Comparison of ENCODE assay signal across 28 cellular contexts in the genomic region with DNA sequence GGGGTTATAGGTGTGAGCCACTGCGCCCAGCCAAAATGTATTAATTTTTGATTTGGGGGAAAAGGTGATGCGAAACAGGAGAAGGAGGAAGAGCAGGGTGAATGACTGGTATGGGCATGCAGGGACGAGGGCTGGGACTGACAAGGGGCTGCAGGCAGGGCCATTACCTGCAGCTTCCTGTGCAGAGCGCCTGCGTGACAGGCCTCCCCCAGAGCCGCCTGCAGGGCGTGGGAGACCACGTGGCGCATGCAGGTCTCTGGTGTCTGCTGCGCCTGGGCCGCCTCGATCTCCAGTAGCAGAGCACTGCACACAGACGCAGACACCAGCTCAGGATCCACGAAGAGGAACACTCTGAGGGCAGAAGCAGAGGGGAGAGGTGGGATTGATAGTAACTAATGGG. TPM values are rescaled to one million over a fixed set of nuclear protein-coding genes. Genes with fewer than 3 reads are reported as not detected.
"Had no signal": no experiment of that assay in that cellular context is flagged by ENCODE, and none has a peak within 500 bp of the region (broad histone marks: within the 10 kb centered on the region; RNA-seq: fewer than 3 reads in every experiment).

No MANE protein-coding gene starts in this region.

- H3K27me3 Mint-ChIP-seq: activated B cell treated with CpG ODN at 0.5 μM for 24 hours; activated CD4-positive, alpha-beta T cell treated with anti-CD3 and anti-CD28 coated beads, Interleukin-2, amount 10 ng/mL, durations not matched to agents 24 days and 14 days; activated naive CD4-positive, alpha-beta T cell treated with anti-CD3 and anti-CD28 coated beads, Interleukin-2, amount 50 U/mL, for 24 hours had no signal

- H3K4me3 Mint-ChIP-seq: activated B cell treated with CpG ODN at 0.5 μM for 24 hours; activated CD4-positive, alpha-beta T cell treated with anti-CD3 and anti-CD28 coated beads, Interleukin-2, amount 10 ng/mL, durations not matched to agents 24 days and 14 days; activated naive CD4-positive, alpha-beta T cell treated with anti-CD3 and anti-CD28 coated beads, Interleukin-2, amount 50 U/mL, for 24 hours; T-helper 2 cell treated with Interferon-gamma antibody and Interleukin-4, amounts not matched to agents 5 μg/mL and 100 μg/mL, for 36 hours had no signal

- H3K36me3 Mint-ChIP-seq: activated naive CD4-positive, alpha-beta T cell treated with anti-CD3 and anti-CD28 coated beads, Interleukin-2, amount 50 U/mL, for 24 hours had no signal

- H3K4me3 ChIP-seq: breast epithelium, MG63, SJSA1 had no signal

- H3K27ac Mint-ChIP-seq: activated B cell treated with CpG ODN at 0.5 μM for 24 hours; activated CD4-positive, alpha-beta T cell treated with anti-CD3 and anti-CD28 coated beads, Interleukin-2, amount 10 ng/mL, durations not matched to agents 24 days and 14 days; activated naive CD4-positive, alpha-beta T cell treated with anti-CD3 and anti-CD28 coated beads, Interleukin-2, amount 50 U/mL, for 24 hours; T-helper 2 cell treated with Interferon-gamma antibody and Interleukin-4, amounts not matched to agents 5 μg/mL and 100 μg/mL, for 36 hours had no signal

- H3K27me3 ChIP-seq: SJSA1 had no signal

- H3K4me1 Mint-ChIP-seq: activated B cell treated with CpG ODN at 0.5 μM for 24 hours; activated CD4-positive, alpha-beta T cell treated with anti-CD3 and anti-CD28 coated beads, Interleukin-2, amount 10 ng/mL, durations not matched to agents 24 days and 14 days; activated naive CD4-positive, alpha-beta T cell treated with anti-CD3 and anti-CD28 coated beads, Interleukin-2, amount 50 U/mL, for 24 hours had no signal

- DNase-seq: activated B cell treated with CpG ODN at 0.5 μM for 24 hours; activated CD4-positive, alpha-beta T cell treated with anti-CD3 and anti-CD28 coated beads for 1 hour; activated CD4-positive, alpha-beta T cell treated with anti-CD3 and anti-CD28 coated beads, Interleukin-2, amount 10 ng/mL, durations not matched to agents 24 days and 14 days; activated CD4-positive, alpha-beta T cell treated with anti-CD3 and anti-CD28 coated beads, Interleukin-2, amount 50 U/mL, for 48 hours; activated effector memory CD4-positive, alpha-beta T cell treated with Interleukin-2 at 50 U/mL for 16 hours; activated naive CD4-positive, alpha-beta T cell; activated T-cell treated with anti-CD3 and anti-CD28 coated beads, Interleukin-2, amount 50 U/mL, for 1 hour; aorta; caudate nucleus; MG63; MV-4-11; NCI-H1092 treated with DMSO at 0.1 percent for 48 hours; NCI-H1417 treated with DMSO at 0.1 percent for 48 hours; NCI-H1694; NCI-H2029 treated with DMSO at 0.1 percent for 48 hours; NCI-H510A treated with DMSO at 0.1 percent for 48 hours; NCI-H69; NK-92 treated with Interleukin-12 subunit alpha and Interleukin-12 subunit beta, amount 100 ng/mL, for 24 hours; OCI-M1; RPMI8226; SW 1271 had no signal

- H3K9me3 Mint-ChIP-seq: activated B cell treated with CpG ODN at 0.5 μM for 24 hours; activated CD4-positive, alpha-beta T cell treated with anti-CD3 and anti-CD28 coated beads, Interleukin-2, amount 10 ng/mL, durations not matched to agents 24 days and 14 days; activated naive CD4-positive, alpha-beta T cell treated with anti-CD3 and anti-CD28 coated beads, Interleukin-2, amount 50 U/mL, for 24 hours; T-helper 2 cell treated with Interferon-gamma antibody and Interleukin-4, amounts not matched to agents 5 μg/mL and 100 μg/mL, for 36 hours had no signal

- ATAC-seq: Panc1, Right ventricle myocardium inferior, SK-N-SH treated with all-trans-retinoic acid at 6 μM for 48 hours had no signal

- H3K36me3 ChIP-seq: breast epithelium, MG63, SJSA1 had no signal

- H3K4me1 ChIP-seq: breast epithelium had no signal

- H3K9me3 ChIP-seq: breast epithelium, MG63, SJSA1 had no signal

- H3K27ac ChIP-seq: breast epithelium, SJSA1 had no signal

RNA-seq across cellular contexts. Expression of a gene that starts 32.4 kb away (rescaled TPM):
- total RNA-seq: SJSA1 had no signal

RNA-seq across cellular contexts. Expression of a gene that starts 35.9 kb away (rescaled TPM):
- total RNA-seq: SJSA1 had no signal
- polyA plus RNA-seq: aorta had no signal
